Comparison of ENCODE assay signal across 1 cellular context in genomic region chr19:18919895-18920204, GRCh38.
TF ChIP-seq lines count a peak whose summit lies in the region.

No MANE protein-coding gene starts in this region.

TF ChIP-seq in HepG2, 621 proteins besides CTCF, POLR2A, EP300 and RAD21:
- TF ChIP-seq ZNF572 (CRISPR knock-in tag; IDR thresholded peaks at IDR 0.05) (0 out of 2 replicates have a peak, but pooled peaks have one; percentile 25), ZNF879 (CRISPR knock-in tag; IDR thresholded peaks at IDR 0.05) (0 out of 2 replicates have a peak, but pooled peaks have one; percentile 25), ZNF576 (CRISPR knock-in tag; IDR thresholded peaks at IDR 0.05) (no peak), NFYC (CRISPR knock-in tag; IDR thresholded peaks at IDR 0.05) (no peak), AKNA (CRISPR knock-in tag; IDR thresholded peaks at IDR 0.05; ENCODE audit: borderline replicate concordance) (no peak), ZNF891 (CRISPR knock-in tag; IDR thresholded peaks at IDR 0.05) (no peak), HIC2 (CRISPR knock-in tag; IDR thresholded peaks at IDR 0.05; ENCODE audit: low read depth) (peak; percentile 34; the same call in 1 of the 2 replicates), NRL (CRISPR knock-in tag; IDR thresholded peaks at IDR 0.05; ENCODE audit: borderline replicate concordance) (no peak), TFDP1 (CRISPR knock-in tag; IDR thresholded peaks at IDR 0.05; ENCODE audit: borderline replicate concordance) (no peak), JARID2 (CRISPR knock-in tag; IDR thresholded peaks at IDR 0.05; ENCODE audit: insufficient replicate concordance) (no peak), ATF7-NPFF (CRISPR knock-in tag; IDR thresholded peaks at IDR 0.05; ENCODE audit: low read depth) (no peak), RARG (CRISPR knock-in tag; IDR thresholded peaks at IDR 0.05; ENCODE audit: low read depth) (no peak), ZNF616 (CRISPR knock-in tag; IDR thresholded peaks at IDR 0.05; ENCODE audit: low read depth) (no peak), ZNF772 (CRISPR knock-in tag; IDR thresholded peaks at IDR 0.05) (0 out of 2 replicates have a peak, but pooled peaks have one; percentile 1), SNAPC2 (CRISPR knock-in tag; IDR thresholded peaks at IDR 0.05) (no peak), ZNF562 (CRISPR knock-in tag; IDR thresholded peaks at IDR 0.05; ENCODE audit: borderline replicate concordance) (no peak), GPN1 (CRISPR knock-in tag; IDR thresholded peaks at IDR 0.05; ENCODE audit: borderline replicate concordance) (no peak), CCDC6 (CRISPR knock-in tag; IDR thresholded peaks at IDR 0.05) (peak; percentile 71), MEIS2 (CRISPR knock-in tag; IDR thresholded peaks at IDR 0.05) (0 out of 2 replicates have a peak, but pooled peaks have one; percentile 2), CBX1 (IDR thresholded peaks at IDR 0.05; ENCODE audit: low read depth) (peak; percentile 1), ZMAT3 (CRISPR knock-in tag; conservative IDR thresholded peaks at IDR 0.05) (0 out of 2 replicates have a peak, but pooled peaks have one; percentile 10), PPARG (CRISPR knock-in tag; conservative IDR thresholded peaks at IDR 0.05) (no peak), ZNF205 (CRISPR knock-in tag; IDR thresholded peaks at IDR 0.05) (0 out of 2 replicates have a peak, but pooled peaks have one; percentile 1), ZNF326 (CRISPR knock-in tag; IDR thresholded peaks at IDR 0.05; ENCODE audit: borderline replicate concordance) (no peak), ZNF557 (CRISPR knock-in tag; IDR thresholded peaks at IDR 0.05) (no peak), ZMYM3 (CRISPR knock-in tag; IDR thresholded peaks at IDR 0.05) (no peak), LCORL (IDR thresholded peaks at IDR 0.05) (no peak), LCORL (CRISPR knock-in tag; IDR thresholded peaks at IDR 0.05) (no peak), ZNF770 (CRISPR knock-in tag; IDR thresholded peaks at IDR 0.05) (no peak), ATRX (CRISPR knock-in tag; IDR thresholded peaks at IDR 0.05; ENCODE audit: borderline replicate concordance) (no peak), GZF1 (CRISPR knock-in tag; IDR thresholded peaks at IDR 0.05) (no peak), ZNF232 (CRISPR knock-in tag; IDR thresholded peaks at IDR 0.05; ENCODE audit: borderline replicate concordance) (no peak), KDM5A (IDR thresholded peaks at IDR 0.05; ENCODE audit: borderline replicate concordance, low read length) (peak; percentile 96), ASH2L (IDR thresholded peaks at IDR 0.05; ENCODE audit: insufficient read length, low read depth, low read length) (peak; percentile 12), EEA1 (CRISPR knock-in tag; IDR thresholded peaks at IDR 0.05; ENCODE audit: borderline replicate concordance) (no peak), ZNF615 (CRISPR knock-in tag; IDR thresholded peaks at IDR 0.05; ENCODE audit: borderline replicate concordance) (no peak), SAFB2 (CRISPR knock-in tag; IDR thresholded peaks at IDR 0.05; ENCODE audit: borderline replicate concordance, low read depth) (no peak), ZNF20 (CRISPR knock-in tag; IDR thresholded peaks at IDR 0.05) (no peak), FOXC1 (CRISPR knock-in tag; IDR thresholded peaks at IDR 0.05; ENCODE audit: borderline replicate concordance) (no peak), SMC3 (IDR thresholded peaks at IDR 0.05; ENCODE audit: low read length) (no peak), ZNF143 (CRISPR knock-in tag; IDR thresholded peaks at IDR 0.05) (no peak), ELF4 (CRISPR knock-in tag; IDR thresholded peaks at IDR 0.05; ENCODE audit: borderline replicate concordance) (no peak), KDM2A (CRISPR knock-in tag; IDR thresholded peaks at IDR 0.05; ENCODE audit: borderline replicate concordance, low read depth) (peak; percentile 36; the same call in 1 of the 2 replicates), ZNF878 (CRISPR knock-in tag; IDR thresholded peaks at IDR 0.05) (0 out of 2 replicates have a peak, but pooled peaks have one; percentile 35), ZNF124 (CRISPR knock-in tag; IDR thresholded peaks at IDR 0.05) (no peak)
- TF ChIP-seq, protein P1, sequence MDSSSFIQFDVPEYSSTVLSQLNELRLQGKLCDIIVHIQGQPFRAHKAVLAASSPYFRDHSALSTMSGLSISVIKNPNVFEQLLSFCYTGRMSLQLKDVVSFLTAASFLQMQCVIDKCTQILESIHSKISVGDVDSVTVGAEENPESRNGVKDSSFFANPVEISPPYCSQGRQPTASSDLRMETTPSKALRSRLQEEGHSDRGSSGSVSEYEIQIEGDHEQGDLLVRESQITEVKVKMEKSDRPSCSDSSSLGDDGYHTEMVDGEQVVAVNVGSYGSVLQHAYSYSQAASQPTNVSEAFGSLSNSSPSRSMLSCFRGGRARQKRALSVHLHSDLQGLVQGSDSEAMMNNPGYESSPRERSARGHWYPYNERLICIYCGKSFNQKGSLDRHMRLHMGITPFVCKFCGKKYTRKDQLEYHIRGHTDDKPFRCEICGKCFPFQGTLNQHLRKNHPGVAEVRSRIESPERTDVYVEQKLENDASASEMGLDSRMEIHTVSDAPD (CRISPR knock-in tag; IDR thresholded peaks at IDR 0.05) = no peak
- TF ChIP-seq, protein P2, sequence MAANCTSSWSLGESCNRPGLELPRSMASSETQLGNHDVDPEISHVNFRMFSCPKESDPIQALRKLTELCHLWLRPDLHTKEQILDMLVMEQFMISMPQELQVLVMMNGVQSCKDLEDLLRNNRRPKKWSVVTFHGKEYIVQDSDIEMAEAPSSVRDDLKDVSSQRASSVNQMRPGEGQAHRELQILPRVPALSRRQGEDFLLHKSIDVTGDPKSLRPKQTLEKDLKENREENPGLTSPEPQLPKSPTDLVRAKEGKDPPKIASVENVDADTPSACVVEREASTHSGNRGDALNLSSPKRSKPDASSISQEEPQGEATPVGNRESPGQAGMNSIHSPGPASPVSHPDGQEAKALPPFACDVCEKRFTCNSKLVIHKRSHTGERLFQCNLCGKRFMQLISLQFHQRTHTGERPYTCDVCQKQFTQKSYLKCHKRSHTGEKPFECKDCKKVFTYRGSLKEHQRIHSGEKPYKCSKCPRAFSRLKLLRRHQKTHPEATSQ (CRISPR knock-in tag; IDR thresholded peaks at IDR 0.05; ENCODE audit: borderline replicate concordance) = 0 out of 2 replicates have a peak, but pooled peaks have one; percentile 40
- TF ChIP-seq, protein P3, sequence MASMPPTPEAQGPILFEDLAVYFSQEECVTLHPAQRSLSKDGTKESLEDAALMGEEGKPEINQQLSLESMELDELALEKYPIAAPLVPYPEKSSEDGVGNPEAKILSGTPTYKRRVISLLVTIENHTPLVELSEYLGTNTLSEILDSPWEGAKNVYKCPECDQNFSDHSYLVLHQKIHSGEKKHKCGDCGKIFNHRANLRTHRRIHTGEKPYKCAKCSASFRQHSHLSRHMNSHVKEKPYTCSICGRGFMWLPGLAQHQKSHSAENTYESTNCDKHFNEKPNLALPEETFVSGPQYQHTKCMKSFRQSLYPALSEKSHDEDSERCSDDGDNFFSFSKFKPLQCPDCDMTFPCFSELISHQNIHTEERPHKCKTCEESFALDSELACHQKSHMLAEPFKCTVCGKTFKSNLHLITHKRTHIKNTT (CRISPR knock-in tag; IDR thresholded peaks at IDR 0.05) = no peak
